19 cellular contexts compared by ENCODE assay signal in genomic region chr2:123826729-123827271, GRCh38.
"Had no signal": no experiment of that assay in that cellular context is flagged by ENCODE, and none has a peak within 500 bp of the region (broad histone marks: within the 10 kb centered on the region; RNA-seq: fewer than 3 reads in every experiment).

No MANE protein-coding gene starts in this region.

- H3K36me3 Mint-ChIP-seq: natural killer cell had no signal

- H3K27me3 ChIP-seq: heart right ventricle, right lobe of liver, suprapubic skin, tibial artery had no signal

- H3K27ac Mint-ChIP-seq: natural killer cell had no signal

- H3K4me3 ChIP-seq: heart right ventricle, psoas muscle, right lobe of liver, suprapubic skin, tibial artery had no signal

- H3K9me3 ChIP-seq: psoas muscle, right lobe of liver had no signal

- H3K4me1 ChIP-seq: heart right ventricle, parathyroid adenoma, psoas muscle, right lobe of liver, suprapubic skin, tibial artery had no signal

- H3K4me3 Mint-ChIP-seq: central memory CD8-positive, alpha-beta T cell; natural killer cell; neural crest cell had no signal

- ATAC-seq: esophagus mucosa, left lobe of liver, natural killer cell, psoas muscle had no signal

- H3K4me1 Mint-ChIP-seq: central memory CD8-positive, alpha-beta T cell; natural killer cell; neural crest cell had no signal

- DNase-seq: effector memory CD4-positive, alpha-beta T cell; heart right ventricle; hypothalamus; natural killer cell; nucleus accumbens; psoas muscle; retina; stimulated activated CD4-positive, alpha-beta T cell treated with anti-CD3 and anti-CD28 coated beads, Interleukin-15, amount 100 ng/mL, for 24 hours; stimulated activated CD4-positive, alpha-beta T cell treated with anti-CD3 and anti-CD28 coated beads, Interleukin-1b, Interleukin-23, amount 100 ng/mL, for 48 hours; stimulated activated CD4-positive, alpha-beta T cell treated with anti-CD3 and anti-CD28 coated beads, Interleukin-4, amount 100 ng/mL, for 4 hours; stimulated activated naive CD4-positive, alpha-beta T cell; tibial artery had no signal

- H3K27me3 Mint-ChIP-seq: central memory CD8-positive, alpha-beta T cell had no signal

- H3K36me3 ChIP-seq: heart right ventricle, right lobe of liver, suprapubic skin, tibial artery had no signal

- H3K27ac ChIP-seq: heart right ventricle, parathyroid adenoma, psoas muscle, right lobe of liver, suprapubic skin, tibial artery had no signal
